1 cellular context compared by ENCODE assay signal in the genomic region with DNA sequence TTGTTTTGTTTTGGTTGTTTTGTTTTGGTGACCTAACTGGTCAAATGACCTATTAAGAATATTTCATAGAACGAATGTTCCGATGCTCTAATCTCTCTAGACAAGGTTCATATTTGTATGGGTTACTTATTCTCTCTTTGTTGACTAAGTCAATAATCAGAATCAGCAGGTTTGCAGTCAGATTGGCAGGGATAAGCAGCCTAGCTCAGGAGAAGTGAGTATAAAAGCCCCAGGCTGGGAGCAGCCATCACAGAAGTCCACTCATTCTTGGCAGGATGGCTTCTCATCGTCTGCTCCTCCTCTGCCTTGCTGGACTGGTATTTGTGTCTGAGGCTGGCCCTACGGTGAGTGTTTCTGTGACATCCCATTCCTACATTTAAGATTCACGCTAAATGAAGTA.
A peak's percentile ranks its signal among the peaks of the same experiment; 100 is the strongest.
TF ChIP-seq lines count a peak whose summit lies in the region.

A gene (plus strand): TSS at position 250 of the 400 bp plus-strand sequence. CDS start 26 bp downstream, at position 276.

TF ChIP-seq in HepG2, 621 proteins besides CTCF, POLR2A, EP300 and RAD21 (continued from another document and continues in another):
- TF ChIP-seq, protein P1, sequence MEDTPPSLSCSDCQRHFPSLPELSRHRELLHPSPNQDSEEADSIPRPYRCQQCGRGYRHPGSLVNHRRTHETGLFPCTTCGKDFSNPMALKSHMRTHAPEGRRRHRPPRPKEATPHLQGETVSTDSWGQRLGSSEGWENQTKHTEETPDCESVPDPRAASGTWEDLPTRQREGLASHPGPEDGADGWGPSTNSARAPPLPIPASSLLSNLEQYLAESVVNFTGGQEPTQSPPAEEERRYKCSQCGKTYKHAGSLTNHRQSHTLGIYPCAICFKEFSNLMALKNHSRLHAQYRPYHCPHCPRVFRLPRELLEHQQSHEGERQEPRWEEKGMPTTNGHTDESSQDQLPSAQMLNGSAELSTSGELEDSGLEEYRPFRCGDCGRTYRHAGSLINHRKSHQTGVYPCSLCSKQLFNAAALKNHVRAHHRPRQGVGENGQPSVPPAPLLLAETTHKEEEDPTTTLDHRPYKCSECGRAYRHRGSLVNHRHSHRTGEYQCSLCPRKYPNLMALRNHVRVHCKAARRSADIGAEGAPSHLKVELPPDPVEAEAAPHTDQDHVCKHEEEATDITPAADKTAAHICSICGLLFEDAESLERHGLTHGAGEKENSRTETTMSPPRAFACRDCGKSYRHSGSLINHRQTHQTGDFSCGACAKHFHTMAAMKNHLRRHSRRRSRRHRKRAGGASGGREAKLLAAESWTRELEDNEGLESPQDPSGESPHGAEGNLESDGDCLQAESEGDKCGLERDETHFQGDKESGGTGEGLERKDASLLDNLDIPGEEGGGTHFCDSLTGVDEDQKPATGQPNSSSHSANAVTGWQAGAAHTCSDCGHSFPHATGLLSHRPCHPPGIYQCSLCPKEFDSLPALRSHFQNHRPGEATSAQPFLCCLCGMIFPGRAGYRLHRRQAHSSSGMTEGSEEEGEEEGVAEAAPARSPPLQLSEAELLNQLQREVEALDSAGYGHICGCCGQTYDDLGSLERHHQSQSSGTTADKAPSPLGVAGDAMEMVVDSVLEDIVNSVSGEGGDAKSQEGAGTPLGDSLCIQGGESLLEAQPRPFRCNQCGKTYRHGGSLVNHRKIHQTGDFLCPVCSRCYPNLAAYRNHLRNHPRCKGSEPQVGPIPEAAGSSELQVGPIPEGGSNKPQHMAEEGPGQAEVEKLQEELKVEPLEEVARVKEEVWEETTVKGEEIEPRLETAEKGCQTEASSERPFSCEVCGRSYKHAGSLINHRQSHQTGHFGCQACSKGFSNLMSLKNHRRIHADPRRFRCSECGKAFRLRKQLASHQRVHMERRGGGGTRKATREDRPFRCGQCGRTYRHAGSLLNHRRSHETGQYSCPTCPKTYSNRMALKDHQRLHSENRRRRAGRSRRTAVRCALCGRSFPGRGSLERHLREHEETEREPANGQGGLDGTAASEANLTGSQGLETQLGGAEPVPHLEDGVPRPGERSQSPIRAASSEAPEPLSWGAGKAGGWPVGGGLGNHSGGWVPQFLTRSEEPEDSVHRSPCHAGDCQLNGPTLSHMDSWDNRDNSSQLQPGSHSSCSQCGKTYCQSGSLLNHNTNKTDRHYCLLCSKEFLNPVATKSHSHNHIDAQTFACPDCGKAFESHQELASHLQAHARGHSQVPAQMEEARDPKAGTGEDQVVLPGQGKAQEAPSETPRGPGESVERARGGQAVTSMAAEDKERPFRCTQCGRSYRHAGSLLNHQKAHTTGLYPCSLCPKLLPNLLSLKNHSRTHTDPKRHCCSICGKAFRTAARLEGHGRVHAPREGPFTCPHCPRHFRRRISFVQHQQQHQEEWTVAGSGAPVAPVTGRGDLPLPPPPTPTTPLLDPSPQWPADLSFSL (CRISPR knock-in tag; IDR thresholded peaks at IDR 0.05): no peak
- TF ChIP-seq, protein P2, sequence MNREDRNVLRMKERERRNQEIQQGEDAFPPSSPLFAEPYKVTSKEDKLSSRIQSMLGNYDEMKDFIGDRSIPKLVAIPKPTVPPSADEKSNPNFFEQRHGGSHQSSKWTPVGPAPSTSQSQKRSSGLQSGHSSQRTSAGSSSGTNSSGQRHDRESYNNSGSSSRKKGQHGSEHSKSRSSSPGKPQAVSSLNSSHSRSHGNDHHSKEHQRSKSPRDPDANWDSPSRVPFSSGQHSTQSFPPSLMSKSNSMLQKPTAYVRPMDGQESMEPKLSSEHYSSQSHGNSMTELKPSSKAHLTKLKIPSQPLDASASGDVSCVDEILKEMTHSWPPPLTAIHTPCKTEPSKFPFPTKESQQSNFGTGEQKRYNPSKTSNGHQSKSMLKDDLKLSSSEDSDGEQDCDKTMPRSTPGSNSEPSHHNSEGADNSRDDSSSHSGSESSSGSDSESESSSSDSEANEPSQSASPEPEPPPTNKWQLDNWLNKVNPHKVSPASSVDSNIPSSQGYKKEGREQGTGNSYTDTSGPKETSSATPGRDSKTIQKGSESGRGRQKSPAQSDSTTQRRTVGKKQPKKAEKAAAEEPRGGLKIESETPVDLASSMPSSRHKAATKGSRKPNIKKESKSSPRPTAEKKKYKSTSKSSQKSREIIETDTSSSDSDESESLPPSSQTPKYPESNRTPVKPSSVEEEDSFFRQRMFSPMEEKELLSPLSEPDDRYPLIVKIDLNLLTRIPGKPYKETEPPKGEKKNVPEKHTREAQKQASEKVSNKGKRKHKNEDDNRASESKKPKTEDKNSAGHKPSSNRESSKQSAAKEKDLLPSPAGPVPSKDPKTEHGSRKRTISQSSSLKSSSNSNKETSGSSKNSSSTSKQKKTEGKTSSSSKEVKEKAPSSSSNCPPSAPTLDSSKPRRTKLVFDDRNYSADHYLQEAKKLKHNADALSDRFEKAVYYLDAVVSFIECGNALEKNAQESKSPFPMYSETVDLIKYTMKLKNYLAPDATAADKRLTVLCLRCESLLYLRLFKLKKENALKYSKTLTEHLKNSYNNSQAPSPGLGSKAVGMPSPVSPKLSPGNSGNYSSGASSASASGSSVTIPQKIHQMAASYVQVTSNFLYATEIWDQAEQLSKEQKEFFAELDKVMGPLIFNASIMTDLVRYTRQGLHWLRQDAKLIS (CRISPR knock-in tag; IDR thresholded peaks at IDR 0.05): 0 out of 2 replicates have a peak, but pooled peaks have one; percentile 55
- TF ChIP-seq, protein P3, sequence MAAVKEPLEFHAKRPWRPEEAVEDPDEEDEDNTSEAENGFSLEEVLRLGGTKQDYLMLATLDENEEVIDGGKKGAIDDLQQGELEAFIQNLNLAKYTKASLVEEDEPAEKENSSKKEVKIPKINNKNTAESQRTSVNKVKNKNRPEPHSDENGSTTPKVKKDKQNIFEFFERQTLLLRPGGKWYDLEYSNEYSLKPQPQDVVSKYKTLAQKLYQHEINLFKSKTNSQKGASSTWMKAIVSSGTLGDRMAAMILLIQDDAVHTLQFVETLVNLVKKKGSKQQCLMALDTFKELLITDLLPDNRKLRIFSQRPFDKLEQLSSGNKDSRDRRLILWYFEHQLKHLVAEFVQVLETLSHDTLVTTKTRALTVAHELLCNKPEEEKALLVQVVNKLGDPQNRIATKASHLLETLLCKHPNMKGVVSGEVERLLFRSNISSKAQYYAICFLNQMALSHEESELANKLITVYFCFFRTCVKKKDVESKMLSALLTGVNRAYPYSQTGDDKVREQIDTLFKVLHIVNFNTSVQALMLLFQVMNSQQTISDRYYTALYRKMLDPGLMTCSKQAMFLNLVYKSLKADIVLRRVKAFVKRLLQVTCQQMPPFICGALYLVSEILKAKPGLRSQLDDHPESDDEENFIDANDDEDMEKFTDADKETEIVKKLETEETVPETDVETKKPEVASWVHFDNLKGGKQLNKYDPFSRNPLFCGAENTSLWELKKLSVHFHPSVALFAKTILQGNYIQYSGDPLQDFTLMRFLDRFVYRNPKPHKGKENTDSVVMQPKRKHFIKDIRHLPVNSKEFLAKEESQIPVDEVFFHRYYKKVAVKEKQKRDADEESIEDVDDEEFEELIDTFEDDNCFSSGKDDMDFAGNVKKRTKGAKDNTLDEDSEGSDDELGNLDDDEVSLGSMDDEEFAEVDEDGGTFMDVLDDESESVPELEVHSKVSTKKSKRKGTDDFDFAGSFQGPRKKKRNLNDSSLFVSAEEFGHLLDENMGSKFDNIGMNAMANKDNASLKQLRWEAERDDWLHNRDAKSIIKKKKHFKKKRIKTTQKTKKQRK (IDR thresholded peaks at IDR 0.05; ENCODE audit: low read length): no peak
- TF ChIP-seq, protein P4, sequence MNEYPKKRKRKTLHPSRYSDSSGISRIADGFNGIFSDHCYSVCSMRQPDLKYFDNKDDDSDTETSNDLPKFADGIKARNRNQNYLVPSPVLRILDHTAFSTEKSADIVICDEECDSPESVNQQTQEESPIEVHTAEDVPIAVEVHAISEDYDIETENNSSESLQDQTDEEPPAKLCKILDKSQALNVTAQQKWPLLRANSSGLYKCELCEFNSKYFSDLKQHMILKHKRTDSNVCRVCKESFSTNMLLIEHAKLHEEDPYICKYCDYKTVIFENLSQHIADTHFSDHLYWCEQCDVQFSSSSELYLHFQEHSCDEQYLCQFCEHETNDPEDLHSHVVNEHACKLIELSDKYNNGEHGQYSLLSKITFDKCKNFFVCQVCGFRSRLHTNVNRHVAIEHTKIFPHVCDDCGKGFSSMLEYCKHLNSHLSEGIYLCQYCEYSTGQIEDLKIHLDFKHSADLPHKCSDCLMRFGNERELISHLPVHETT (CRISPR knock-in tag; conservative IDR thresholded peaks at IDR 0.05): no peak
- TF ChIP-seq, protein P5, sequence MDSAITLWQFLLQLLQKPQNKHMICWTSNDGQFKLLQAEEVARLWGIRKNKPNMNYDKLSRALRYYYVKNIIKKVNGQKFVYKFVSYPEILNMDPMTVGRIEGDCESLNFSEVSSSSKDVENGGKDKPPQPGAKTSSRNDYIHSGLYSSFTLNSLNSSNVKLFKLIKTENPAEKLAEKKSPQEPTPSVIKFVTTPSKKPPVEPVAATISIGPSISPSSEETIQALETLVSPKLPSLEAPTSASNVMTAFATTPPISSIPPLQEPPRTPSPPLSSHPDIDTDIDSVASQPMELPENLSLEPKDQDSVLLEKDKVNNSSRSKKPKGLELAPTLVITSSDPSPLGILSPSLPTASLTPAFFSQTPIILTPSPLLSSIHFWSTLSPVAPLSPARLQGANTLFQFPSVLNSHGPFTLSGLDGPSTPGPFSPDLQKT (CRISPR knock-in tag; IDR thresholded peaks at IDR 0.05; ENCODE audit: borderline replicate concordance): no peak
- TF ChIP-seq SIN3A (IDR thresholded peaks at IDR 0.05; ENCODE audit: borderline replicate concordance, low read depth, low read length): no peak
- TF ChIP-seq, protein P6, sequence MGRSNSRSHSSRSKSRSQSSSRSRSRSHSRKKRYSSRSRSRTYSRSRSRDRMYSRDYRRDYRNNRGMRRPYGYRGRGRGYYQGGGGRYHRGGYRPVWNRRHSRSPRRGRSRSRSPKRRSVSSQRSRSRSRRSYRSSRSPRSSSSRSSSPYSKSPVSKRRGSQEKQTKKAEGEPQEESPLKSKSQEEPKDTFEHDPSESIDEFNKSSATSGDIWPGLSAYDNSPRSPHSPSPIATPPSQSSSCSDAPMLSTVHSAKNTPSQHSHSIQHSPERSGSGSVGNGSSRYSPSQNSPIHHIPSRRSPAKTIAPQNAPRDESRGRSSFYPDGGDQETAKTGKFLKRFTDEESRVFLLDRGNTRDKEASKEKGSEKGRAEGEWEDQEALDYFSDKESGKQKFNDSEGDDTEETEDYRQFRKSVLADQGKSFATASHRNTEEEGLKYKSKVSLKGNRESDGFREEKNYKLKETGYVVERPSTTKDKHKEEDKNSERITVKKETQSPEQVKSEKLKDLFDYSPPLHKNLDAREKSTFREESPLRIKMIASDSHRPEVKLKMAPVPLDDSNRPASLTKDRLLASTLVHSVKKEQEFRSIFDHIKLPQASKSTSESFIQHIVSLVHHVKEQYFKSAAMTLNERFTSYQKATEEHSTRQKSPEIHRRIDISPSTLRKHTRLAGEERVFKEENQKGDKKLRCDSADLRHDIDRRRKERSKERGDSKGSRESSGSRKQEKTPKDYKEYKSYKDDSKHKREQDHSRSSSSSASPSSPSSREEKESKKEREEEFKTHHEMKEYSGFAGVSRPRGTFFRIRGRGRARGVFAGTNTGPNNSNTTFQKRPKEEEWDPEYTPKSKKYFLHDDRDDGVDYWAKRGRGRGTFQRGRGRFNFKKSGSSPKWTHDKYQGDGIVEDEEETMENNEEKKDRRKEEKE (IDR thresholded peaks at IDR 0.05): no peak
- no peak for TF ChIP-seq ZNF780A (CRISPR knock-in tag; IDR thresholded peaks at IDR 0.05)
- TF ChIP-seq ZNF607 (CRISPR knock-in tag; IDR thresholded peaks at IDR 0.05; ENCODE audit: borderline replicate concordance): no peak
- no peak for TF ChIP-seq ZNF430 (CRISPR knock-in tag; IDR thresholded peaks at IDR 0.05)
- TF ChIP-seq HDAC2 (CRISPR knock-in tag; IDR thresholded peaks at IDR 0.05): peak; percentile 90
- TF ChIP-seq, protein P7, sequence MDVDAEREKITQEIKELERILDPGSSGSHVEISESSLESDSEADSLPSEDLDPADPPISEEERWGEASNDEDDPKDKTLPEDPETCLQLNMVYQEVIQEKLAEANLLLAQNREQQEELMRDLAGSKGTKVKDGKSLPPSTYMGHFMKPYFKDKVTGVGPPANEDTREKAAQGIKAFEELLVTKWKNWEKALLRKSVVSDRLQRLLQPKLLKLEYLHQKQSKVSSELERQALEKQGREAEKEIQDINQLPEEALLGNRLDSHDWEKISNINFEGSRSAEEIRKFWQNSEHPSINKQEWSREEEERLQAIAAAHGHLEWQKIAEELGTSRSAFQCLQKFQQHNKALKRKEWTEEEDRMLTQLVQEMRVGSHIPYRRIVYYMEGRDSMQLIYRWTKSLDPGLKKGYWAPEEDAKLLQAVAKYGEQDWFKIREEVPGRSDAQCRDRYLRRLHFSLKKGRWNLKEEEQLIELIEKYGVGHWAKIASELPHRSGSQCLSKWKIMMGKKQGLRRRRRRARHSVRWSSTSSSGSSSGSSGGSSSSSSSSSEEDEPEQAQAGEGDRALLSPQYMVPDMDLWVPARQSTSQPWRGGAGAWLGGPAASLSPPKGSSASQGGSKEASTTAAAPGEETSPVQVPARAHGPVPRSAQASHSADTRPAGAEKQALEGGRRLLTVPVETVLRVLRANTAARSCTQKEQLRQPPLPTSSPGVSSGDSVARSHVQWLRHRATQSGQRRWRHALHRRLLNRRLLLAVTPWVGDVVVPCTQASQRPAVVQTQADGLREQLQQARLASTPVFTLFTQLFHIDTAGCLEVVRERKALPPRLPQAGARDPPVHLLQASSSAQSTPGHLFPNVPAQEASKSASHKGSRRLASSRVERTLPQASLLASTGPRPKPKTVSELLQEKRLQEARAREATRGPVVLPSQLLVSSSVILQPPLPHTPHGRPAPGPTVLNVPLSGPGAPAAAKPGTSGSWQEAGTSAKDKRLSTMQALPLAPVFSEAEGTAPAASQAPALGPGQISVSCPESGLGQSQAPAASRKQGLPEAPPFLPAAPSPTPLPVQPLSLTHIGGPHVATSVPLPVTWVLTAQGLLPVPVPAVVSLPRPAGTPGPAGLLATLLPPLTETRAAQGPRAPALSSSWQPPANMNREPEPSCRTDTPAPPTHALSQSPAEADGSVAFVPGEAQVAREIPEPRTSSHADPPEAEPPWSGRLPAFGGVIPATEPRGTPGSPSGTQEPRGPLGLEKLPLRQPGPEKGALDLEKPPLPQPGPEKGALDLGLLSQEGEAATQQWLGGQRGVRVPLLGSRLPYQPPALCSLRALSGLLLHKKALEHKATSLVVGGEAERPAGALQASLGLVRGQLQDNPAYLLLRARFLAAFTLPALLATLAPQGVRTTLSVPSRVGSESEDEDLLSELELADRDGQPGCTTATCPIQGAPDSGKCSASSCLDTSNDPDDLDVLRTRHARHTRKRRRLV (CRISPR knock-in tag; IDR thresholded peaks at IDR 0.05): no peak
- TF ChIP-seq, protein P8, sequence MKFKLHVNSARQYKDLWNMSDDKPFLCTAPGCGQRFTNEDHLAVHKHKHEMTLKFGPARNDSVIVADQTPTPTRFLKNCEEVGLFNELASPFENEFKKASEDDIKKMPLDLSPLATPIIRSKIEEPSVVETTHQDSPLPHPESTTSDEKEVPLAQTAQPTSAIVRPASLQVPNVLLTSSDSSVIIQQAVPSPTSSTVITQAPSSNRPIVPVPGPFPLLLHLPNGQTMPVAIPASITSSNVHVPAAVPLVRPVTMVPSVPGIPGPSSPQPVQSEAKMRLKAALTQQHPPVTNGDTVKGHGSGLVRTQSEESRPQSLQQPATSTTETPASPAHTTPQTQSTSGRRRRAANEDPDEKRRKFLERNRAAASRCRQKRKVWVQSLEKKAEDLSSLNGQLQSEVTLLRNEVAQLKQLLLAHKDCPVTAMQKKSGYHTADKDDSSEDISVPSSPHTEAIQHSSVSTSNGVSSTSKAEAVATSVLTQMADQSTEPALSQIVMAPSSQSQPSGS (CRISPR knock-in tag; IDR thresholded peaks at IDR 0.05): peak; percentile 82
- TF ChIP-seq CENPT (CRISPR knock-in tag; IDR thresholded peaks at IDR 0.05; ENCODE audit: low read depth): no peak
- TF ChIP-seq, protein P9, sequence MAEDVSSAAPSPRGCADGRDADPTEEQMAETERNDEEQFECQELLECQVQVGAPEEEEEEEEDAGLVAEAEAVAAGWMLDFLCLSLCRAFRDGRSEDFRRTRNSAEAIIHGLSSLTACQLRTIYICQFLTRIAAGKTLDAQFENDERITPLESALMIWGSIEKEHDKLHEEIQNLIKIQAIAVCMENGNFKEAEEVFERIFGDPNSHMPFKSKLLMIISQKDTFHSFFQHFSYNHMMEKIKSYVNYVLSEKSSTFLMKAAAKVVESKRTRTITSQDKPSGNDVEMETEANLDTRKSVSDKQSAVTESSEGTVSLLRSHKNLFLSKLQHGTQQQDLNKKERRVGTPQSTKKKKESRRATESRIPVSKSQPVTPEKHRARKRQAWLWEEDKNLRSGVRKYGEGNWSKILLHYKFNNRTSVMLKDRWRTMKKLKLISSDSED (CRISPR knock-in tag; IDR thresholded peaks at IDR 0.05): no peak
- 0 out of 2 replicates have a peak, but pooled peaks have one; percentile 57 for TF ChIP-seq ZNF792 (CRISPR knock-in tag; IDR thresholded peaks at IDR 0.05)
